Comparison of ENCODE assay signal across 12 cellular contexts in the genomic region with DNA sequence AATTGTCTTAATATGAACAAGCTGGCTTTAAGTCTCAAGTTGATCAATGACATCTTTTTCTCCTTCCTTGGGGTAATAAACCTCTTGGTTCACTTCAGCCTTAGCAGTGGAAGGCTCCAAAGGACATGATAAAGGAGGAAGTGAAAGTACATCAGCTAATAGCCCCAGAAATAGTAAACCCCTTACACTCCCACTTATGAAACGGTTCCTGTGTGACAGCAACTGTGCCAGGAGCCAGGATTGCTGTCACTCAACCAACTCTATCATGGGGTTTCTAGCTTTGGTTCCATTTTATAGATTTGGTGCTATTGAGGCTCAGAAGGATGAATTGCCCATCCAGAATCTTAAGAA.
DNase-seq lines count a peak whose midpoint lies in the region; ATAC-seq and TF ChIP-seq lines count a peak whose summit lies in the region.
"Had no signal": no experiment of that assay in that cellular context is flagged by ENCODE, and none has a peak within 500 bp of the region (broad histone marks: within the 10 kb centered on the region; RNA-seq: fewer than 3 reads in every experiment).

No MANE protein-coding gene starts in this region.

- peak overlapping the region in 8 of 11 experiments; percentile 32 to 63 (median 51); a peak in 13 of 22 replicates for H3K9ac ChIP-seq in BLaER1 treated with 17β-estradiol and CSF1 and Interleukin-3, amounts not matched to agents 10 nM and 100 nM
- H3K9ac ChIP-seq in MM.1S (ENCODE audit: low read length) (no peak overlapping the region), smooth muscle cell (ENCODE audit: low read depth) (no peak overlapping the region)

- peak overlapping the region in 10 of 11 experiments; percentile 56 to 80 (median 72); a peak in 21 of 22 replicates for H3K27ac ChIP-seq in BLaER1 treated with 17β-estradiol and CSF1 and Interleukin-3, amounts not matched to agents 10 nM and 100 nM
- H3K27ac ChIP-seq in MM.1S (ENCODE audit: low read length) (no peak overlapping the region), foreskin keratinocyte (no peak overlapping the region), smooth muscle cell (ENCODE audit: low read depth) (no peak overlapping the region)
- H3K27ac ChIP-seq: prostate gland had no signal

- TF ChIP-seq CTCF in MM.1S (IDR thresholded peaks at IDR 0.05; ENCODE audit: low read length) (no peak), foreskin keratinocyte (conservative IDR thresholded peaks at IDR 0.05) (no peak), smooth muscle cell (IDR thresholded peaks at IDR 0.05; ENCODE audit: borderline replicate concordance, insufficient read depth, poor library complexity, severe bottlenecking) (no peak)

- no peaks in the 10 kb centered on the region for H4K20me1 ChIP-seq in BLaER1 treated with 17β-estradiol and CSF1 and Interleukin-3, amounts not matched to agents 10 nM and 100 nM
- H4K20me1 ChIP-seq in MM.1S (ENCODE audit: insufficient read depth, low read length) (no peaks in the 10 kb centered on the region), smooth muscle cell (ENCODE audit: low read depth) (no peaks in the 10 kb centered on the region)

- DNase-seq in MM.1S = peak; percentile 12
- no peak for DNase-seq in activated CD8-positive, alpha-beta memory T cell treated with anti-CD3 and anti-CD28 coated beads for 24 hours
- DNase-seq in foreskin keratinocyte = no peak
- no peak for DNase-seq in activated gamma-delta T cell treated with Interleukin-2 at 50 U/mL for 16 hours
- no peak for DNase-seq in smooth muscle cell (lab: John Stamatoyannopoulos, UW; ENCODE audit: unreplicated experiment)
- DNase-seq: activated T-cell treated with anti-CD3 and anti-CD28 coated beads, Interleukin-2, amount 50 U/mL, for 4 hours; NCI-H446 treated with DMSO at 0.1 percent for 48 hours; T-helper 2 cell had no signal

- H3K79me2 ChIP-seq in MM.1S (ENCODE audit: low read length) (no peaks in the 10 kb centered on the region), smooth muscle cell (ENCODE audit: low read depth) (no peaks in the 10 kb centered on the region)

- no peaks in the 10 kb centered on the region for H3F3A ChIP-seq in MM.1S (ENCODE audit: insufficient read depth, low read length)
- H3F3A ChIP-seq in smooth muscle cell (ENCODE audit: low read depth) = no peaks in the 10 kb centered on the region

- no peaks in the 10 kb centered on the region for H3K27me3 ChIP-seq in BLaER1 treated with 17β-estradiol and CSF1 and Interleukin-3, amounts not matched to agents 10 nM and 100 nM
- H3K27me3 ChIP-seq in MM.1S (replicated peaks; ENCODE audit: insufficient read depth, low read length) (no peaks in the 10 kb centered on the region), foreskin keratinocyte (peaks cover 3% of the 10 kb centered on the region), smooth muscle cell (ENCODE audit: low read depth) (peaks cover 11% of the 10 kb centered on the region)

- H3K9me3 ChIP-seq in BLaER1 treated with 17β-estradiol and CSF1 and Interleukin-3, amounts not matched to agents 10 nM and 100 nM (replicated peaks in 1 of 11) = no peaks in the 10 kb centered on the region
- H3K9me3 ChIP-seq in MM.1S (replicated peaks; ENCODE audit: insufficient read depth, low read length) = no peaks in the 10 kb centered on the region
- H3K9me3 ChIP-seq in smooth muscle cell (replicated peaks; ENCODE audit: low read depth) = no peaks in the 10 kb centered on the region
- H3K9me3 ChIP-seq: prostate gland had no signal

- no peaks in the 10 kb centered on the region for H3K9me2 ChIP-seq in MM.1S (replicated peaks; ENCODE audit: insufficient read depth, low read length)

- no peak overlapping the region for H2AFZ ChIP-seq in MM.1S (ENCODE audit: low read length)
- no peak overlapping the region for H2AFZ ChIP-seq in smooth muscle cell (ENCODE audit: low read depth)

- ATAC-seq in GM19372 (IDR thresholded peaks at IDR 0.05; ENCODE audit: low read depth, unreplicated experiment) = peak; percentile 96
- ATAC-seq in HG02870 (IDR thresholded peaks at IDR 0.05; ENCODE audit: unreplicated experiment) = peak; percentile 95
- no peak for ATAC-seq in foreskin keratinocyte
- ATAC-seq: activated T-cell treated with anti-CD3 and anti-CD28 coated beads, Interleukin-2, amount 50 U/mL, for 4 hours had no signal

- 87% methylated on average over 1 of the region's 1 CpG for WGBS in smooth muscle cell (ENCODE audit: low lambda C conversion rate)

- H3K4me2 ChIP-seq in BLaER1 treated with 17β-estradiol and CSF1 and Interleukin-3, amounts not matched to agents 10 nM and 100 nM = peak overlapping the region; percentile 70 to 97 (median 92)
- peak overlapping the region; percentile 40; the same call in 1 of the 2 replicates for H3K4me2 ChIP-seq in MM.1S (ENCODE audit: low read depth, low read length)
- H3K4me2 ChIP-seq in smooth muscle cell = no peak overlapping the region

- no peak overlapping the region for H3K4me3 ChIP-seq in BLaER1 treated with 17β-estradiol and CSF1 and Interleukin-3, amounts not matched to agents 10 nM and 100 nM
- no peak overlapping the region for H3K4me3 ChIP-seq in MM.1S (ENCODE audit: low read length)
- no peak overlapping the region for H3K4me3 ChIP-seq in smooth muscle cell
- H3K4me3 ChIP-seq: prostate gland had no signal

- no peaks in the 10 kb centered on the region for H3K36me3 ChIP-seq in BLaER1 treated with 17β-estradiol and CSF1 and Interleukin-3, amounts not matched to agents 10 nM and 100 nM
- H3K36me3 ChIP-seq in MM.1S (replicated peaks; ENCODE audit: insufficient read depth, low read length) (no peaks in the 10 kb centered on the region), smooth muscle cell (ENCODE audit: low read depth) (no peaks in the 10 kb centered on the region)
- H3K36me3 ChIP-seq: prostate gland had no signal

- H3K4me1 ChIP-seq in BLaER1 treated with 17β-estradiol and CSF1 and Interleukin-3, amounts not matched to agents 10 nM and 100 nM = peaks cover 24 to 64% (median 36%) of the 10 kb centered on the region in 10 experiments
- H3K4me1 ChIP-seq in MM.1S (ENCODE audit: low read length) (peaks cover 10% of the 10 kb centered on the region), foreskin keratinocyte (no peaks in the 10 kb centered on the region), smooth muscle cell (ENCODE audit: low read depth) (no peaks in the 10 kb centered on the region)
- H3K4me1 ChIP-seq: prostate gland had no signal

Comparison
In these comparisons a context has a peak if more than half of its experiments do, and no peak if none do; other contexts are left out.
1. H3K27ac ChIP-seq: peak in BLaER1 treated with 17β-estradiol and CSF1 and Interleukin-3, amounts not matched to agents 10 nM and 100 nM (10 of 11); none in MM.1S (single experiment), foreskin keratinocyte (single experiment) and smooth muscle cell (single experiment).
2. H3K9ac ChIP-seq: peak in BLaER1 treated with 17β-estradiol and CSF1 and Interleukin-3, amounts not matched to agents 10 nM and 100 nM (8 of 11); none in MM.1S (single experiment) and smooth muscle cell (single experiment).